Comparison of ENCODE assay signal across 8 cellular contexts in genomic region chr3:50508821-50509220, GRCh38. TPM values are rescaled to one million over a fixed set of nuclear protein-coding genes. Genes with fewer than 3 reads are reported as not detected.
"Had no signal": no experiment of that assay in that cellular context is flagged by ENCODE, and none has a peak within 500 bp of the region (broad histone marks: within the 10 kb centered on the region; RNA-seq: fewer than 3 reads in every experiment).

No MANE protein-coding gene starts in this region.

- ATAC-seq: HCT116 had no signal

- H3K9me3 ChIP-seq: HAP-1 had no signal

- H3K4me1 Mint-ChIP-seq: IgD-negative memory B cell had no signal

- H3K36me3 Mint-ChIP-seq: IgD-negative memory B cell had no signal

- H3K4me2 ChIP-seq: KMS-11 had no signal

- DNase-seq: GM23248, GOT3, H7, KBM-7 had no signal

- H3K4me3 ChIP-seq: GM23248, HAP-1 had no signal

- H3K9me3 Mint-ChIP-seq: IgD-negative memory B cell had no signal

- H3K36me3 ChIP-seq: HAP-1 had no signal

- H3K4me3 Mint-ChIP-seq: IgD-negative memory B cell had no signal

- H2AFZ ChIP-seq: GM23248 had no signal

- H3K9ac ChIP-seq: GM23248, KMS-11 had no signal

- H3K27ac ChIP-seq: GM23248, KMS-11 had no signal

RNA-seq across cellular contexts. Expression of gene CACNA2D2, which starts 5.4 kb away (rescaled TPM):
- total RNA-seq: GM23248 had no signal
- polyA plus RNA-seq: GM23248 had no signal
